ENCODE assay signal across 8 cellular contexts in genomic region chr3:38496131-38496910, GRCh38. TPM values are rescaled to one million over a fixed set of nuclear protein-coding genes. Genes with fewer than 3 reads are reported as not detected.
A peak's percentile ranks its signal among the peaks of the same experiment; 100 is the strongest.
DNase-seq lines count a peak whose midpoint lies in the region; ATAC-seq, FAIRE-seq and TF ChIP-seq lines count a peak whose summit lies in the region.

Gene EXOG (plus strand): TSS chr3:38496340. CDS start chr3:38496368, 28 bp downstream.

- CTCF ChIA-PET in activated CD4-positive, alpha-beta T cell treated with anti-CD3 and anti-CD28 coated beads for 36 hours (lab: Charles Lee) = interaction anchor here (0.6 to 5.3 kb wide), 22 partner anchors 9 to 796 kb away, joined by 3 to 35 read pairs (median 3); partner anchors contain the start of gene XYLB

- peaks cover 9% of the 10 kb centered on the region for H3K36me3 Mint-ChIP-seq in activated CD4-positive, alpha-beta T cell treated with anti-CD3 and anti-CD28 coated beads for 36 hours (ENCODE audit: low read depth)

- no peaks in the 10 kb centered on the region for H3K27me3 ChIP-seq in BLaER1

- peaks cover 18% of the 10 kb centered on the region for H3K4me1 Mint-ChIP-seq in activated CD4-positive, alpha-beta T cell treated with anti-CD3 and anti-CD28 coated beads for 36 hours

- TF ChIP-seq CTCF in choroid plexus epithelial cell (conservative IDR thresholded peaks at IDR 0.05; ENCODE audit: low read depth, low read length) = peak; percentile 83

- DNase-seq in GM19239 (ENCODE audit: insufficient read length, low spot score) = peak; percentile 90
- peak; percentile 88 to 92 for DNase-seq in NCI-H524 (lab: John Stamatoyannopoulos, UW)
- DNase-seq in activated CD4-positive, alpha-beta T cell treated with anti-CD3 and anti-CD28 coated beads for 36 hours = peak; percentile 98
- DNase-seq in choroid plexus epithelial cell (ENCODE audit: low read depth) = peak; percentile 95
- DNase-seq in kidney tubule cell (ENCODE audit: low spot score) = peak; percentile 91
- DNase-seq in stimulated activated CD4-positive, alpha-beta T cell treated with anti-CD3 and anti-CD28 coated beads, Interleukin-1b, Interleukin-23, amount 100 ng/mL, for 24 hours (ENCODE audit: low read depth in 4 of 4, low spot score in 1 of 4) = peak; percentile 92 to 95 (median 92)

- H3K27ac ChIP-seq in BLaER1 = peak within 1 kb of the TSS; percentile 83

- peak within 1 kb of the TSS; percentile 92 for H3K27ac Mint-ChIP-seq in activated CD4-positive, alpha-beta T cell treated with anti-CD3 and anti-CD28 coated beads for 36 hours

- H3K27me3 Mint-ChIP-seq in activated CD4-positive, alpha-beta T cell treated with anti-CD3 and anti-CD28 coated beads for 36 hours = no peaks in the 10 kb centered on the region

- H3K9me3 ChIP-seq in BLaER1 = no peaks in the 10 kb centered on the region

- peak within 1 kb of the TSS; percentile 86 for H3K4me3 Mint-ChIP-seq in activated CD4-positive, alpha-beta T cell treated with anti-CD3 and anti-CD28 coated beads for 36 hours

- peak within 1 kb of the TSS; percentile 82 for H3K4me2 ChIP-seq in BLaER1

- H3K4me1 ChIP-seq in BLaER1 = peaks cover 12% of the 10 kb centered on the region

- no peaks in the 10 kb centered on the region for H4K20me1 ChIP-seq in BLaER1

- peak; percentile 81 for ATAC-seq in HG03442 (IDR thresholded peaks at IDR 0.05; ENCODE audit: unreplicated experiment)
- ATAC-seq in activated CD4-positive, alpha-beta T cell treated with anti-CD3 and anti-CD28 coated beads for 36 hours = peak; percentile 88

- peak within 1 kb of the TSS; percentile 78 for H3K4me3 ChIP-seq in BLaER1
- H3K4me3 ChIP-seq in choroid plexus epithelial cell (ENCODE audit: low read depth, low read length) = peak within 1 kb of the TSS; percentile 85

- peak within 1 kb of the TSS; percentile 86 for H3K9ac ChIP-seq in BLaER1

- POLR2A ChIA-PET in activated CD4-positive, alpha-beta T cell treated with anti-CD3 and anti-CD28 coated beads for 36 hours (lab: Charles Lee) = interaction anchor here (0.7 to 1.1 kb wide), 3 partner anchors 25 to 330 kb away, joined by 4 to 6 read pairs (median 4); no protein-coding TSS in a partner anchor

- H3K9me3 Mint-ChIP-seq in activated CD4-positive, alpha-beta T cell treated with anti-CD3 and anti-CD28 coated beads for 36 hours (ENCODE audit: low read depth) = no peaks in the 10 kb centered on the region

- intact Hi-C loops in activated CD4-positive, alpha-beta T cell treated with anti-CD3 and anti-CD28 coated beads for 36 hours (cut with DNase I, micrococcal nuclease) = loop anchor here (1.0 to 5.0 kb wide), 12 partner anchors 25 to 886 kb away; partner anchors contain the start of genes ACAA1 (in 1 of the 2), ACVR2B (in 1 of the 2), SLC25A38 (in 1 of the 2) and XYLB (in 1 of the 2)

- peaks cover 17% of the 10 kb centered on the region for H3K36me3 ChIP-seq in BLaER1

- peak; percentile 91 for FAIRE-seq in GM19239 (lab: Jason Lieb, UNC)

RNA-seq across cellular contexts. Expression of gene EXOG, which starts in this region (rescaled TPM):
- total RNA-seq in activated CD4-positive, alpha-beta T cell treated with anti-CD3 and anti-CD28 coated beads for 36 hours = 10 to 100 TPM; 13.0 to 14.9 TPM

Comparison
In these comparisons a context has a peak if more than half of its experiments do, and no peak if none do; other contexts are left out.
1. Peak in every context shown above with its lines: DNase-seq, ATAC-seq, H3K4me3 ChIP-seq and H3K27ac ChIP-seq.